ENCODE assay signal across 7 cellular contexts in genomic region chr17:64261422-64262124, GRCh38. TPM values are rescaled to one million over a fixed set of nuclear protein-coding genes. Genes with fewer than 3 reads are reported as not detected.
DNase-seq lines count a peak whose midpoint lies in the region; ATAC-seq and TF ChIP-seq lines count a peak whose summit lies in the region.

No MANE protein-coding gene starts in this region.

- H3K36me3 Mint-ChIP-seq in IgD-negative memory B cell, result peaks cover 1% of the 10 kb centered on the region
- H3K36me3 Mint-ChIP-seq in activated CD8-positive, alpha-beta T cell treated with anti-CD3 and anti-CD28 coated beads for 36 hours (ENCODE audit: low read depth), result no peaks in the 10 kb centered on the region

- H3K9ac ChIP-seq in iPS-15b (ENCODE audit: low read depth, low read length), result peak overlapping the region; percentile 24

- peak overlapping the region in 2 of 3 donors; percentile 69 to 72 for H3K27ac Mint-ChIP-seq in IgD-negative memory B cell
- peak overlapping the region; percentile 95 for H3K27ac Mint-ChIP-seq in activated CD8-positive, alpha-beta T cell treated with anti-CD3 and anti-CD28 coated beads for 36 hours
- H3K27ac Mint-ChIP-seq in stimulated activated naive CD8-positive, alpha-beta T cell treated with anti-CD3 and anti-CD28 coated beads, Interleukin-15, amount 100 ng/mL, for 72 hours, result peak overlapping the region; percentile 88 to 96

- TF ChIP-seq CTCF in activated CD8-positive, alpha-beta T cell treated with anti-CD3 and anti-CD28 coated beads for 36 hours (IDR thresholded peaks at IDR 0.05), result no peak

- H3K27me3 Mint-ChIP-seq in IgD-negative memory B cell, result no peaks in the 10 kb centered on the region
- H3K27me3 Mint-ChIP-seq in activated CD8-positive, alpha-beta T cell treated with anti-CD3 and anti-CD28 coated beads for 36 hours, result no peaks in the 10 kb centered on the region
- no peaks in the 10 kb centered on the region for H3K27me3 Mint-ChIP-seq in stimulated activated naive CD8-positive, alpha-beta T cell treated with anti-CD3 and anti-CD28 coated beads, Interleukin-15, amount 100 ng/mL, for 72 hours

- peak overlapping the region; percentile 70 for H3K4me3 ChIP-seq in iPS-15b (ENCODE audit: low read depth, low read length)

- H3K4me3 Mint-ChIP-seq in IgD-negative memory B cell, result peak overlapping the region; percentile 90 to 97 (median 94)
- peak overlapping the region; percentile 98 for H3K4me3 Mint-ChIP-seq in activated CD8-positive, alpha-beta T cell treated with anti-CD3 and anti-CD28 coated beads for 36 hours
- peak overlapping the region; percentile 89 to 97 for H3K4me3 Mint-ChIP-seq in stimulated activated naive CD8-positive, alpha-beta T cell treated with anti-CD3 and anti-CD28 coated beads, Interleukin-15, amount 100 ng/mL, for 72 hours

- no peaks in the 10 kb centered on the region for H3K9me3 ChIP-seq in iPS-15b (ENCODE audit: control insufficient read depth, insufficient read depth, low read length)

- H3K4me1 Mint-ChIP-seq in IgD-negative memory B cell, result peaks cover 15 to 28% (median 18%) of the 10 kb centered on the region in 3 donors
- peaks cover 35% of the 10 kb centered on the region for H3K4me1 Mint-ChIP-seq in activated CD8-positive, alpha-beta T cell treated with anti-CD3 and anti-CD28 coated beads for 36 hours (ENCODE audit: low read depth)
- peaks cover 40% of the 10 kb centered on the region for H3K4me1 Mint-ChIP-seq in stimulated activated naive CD8-positive, alpha-beta T cell treated with anti-CD3 and anti-CD28 coated beads, Interleukin-15, amount 100 ng/mL, for 72 hours

- POLR2A ChIA-PET in activated CD8-positive, alpha-beta T cell treated with anti-CD3 and anti-CD28 coated beads for 36 hours (lab: Charles Lee), result interaction anchor here (0.6 to 3.4 kb wide), 5 partner anchors 9 to 115 kb away, joined by 3 to 47 read pairs (median 3); no protein-coding TSS in a partner anchor

- ATAC-seq in activated CD8-positive, alpha-beta T cell treated with anti-CD3 and anti-CD28 coated beads for 36 hours, result no peak
- no peak for ATAC-seq in stimulated activated naive CD8-positive, alpha-beta T cell treated with anti-CD3 and anti-CD28 coated beads, Interleukin-15, amount 100 ng/mL, for 72 hours
- ATAC-seq in HG03095 (IDR thresholded peaks at IDR 0.05; ENCODE audit: unreplicated experiment), result no peak

- intact Hi-C loops in activated CD8-positive, alpha-beta T cell treated with anti-CD3 and anti-CD28 coated beads for 36 hours (cut with micrococcal nuclease), result loop anchor here (5.0 kb wide), 1 partner anchor 114 kb away; no protein-coding TSS in a partner anchor

- no peaks in the 10 kb centered on the region for H3K36me3 ChIP-seq in iPS-15b (ENCODE audit: control insufficient read depth, insufficient read depth, low read length)

- H3K4me1 ChIP-seq in iPS-15b (ENCODE audit: control insufficient read depth, insufficient read depth, low read length), result peaks cover 2% of the 10 kb centered on the region

- CTCF ChIA-PET in activated CD8-positive, alpha-beta T cell treated with anti-CD3 and anti-CD28 coated beads for 36 hours (lab: Charles Lee), result no interaction called here

- H3K27me3 ChIP-seq in iPS-15b (ENCODE audit: control insufficient read depth, insufficient read depth, low read length), result peaks cover 24% of the 10 kb centered on the region

- no peaks in the 10 kb centered on the region for H3K9me3 Mint-ChIP-seq in IgD-negative memory B cell
- no peaks in the 10 kb centered on the region for H3K9me3 Mint-ChIP-seq in activated CD8-positive, alpha-beta T cell treated with anti-CD3 and anti-CD28 coated beads for 36 hours
- no peaks in the 10 kb centered on the region for H3K9me3 Mint-ChIP-seq in stimulated activated naive CD8-positive, alpha-beta T cell treated with anti-CD3 and anti-CD28 coated beads, Interleukin-15, amount 100 ng/mL, for 72 hours

- no peak for DNase-seq in activated CD8-positive, alpha-beta T cell treated with anti-CD3 and anti-CD28 coated beads for 36 hours
- no peak for DNase-seq in stimulated activated naive CD8-positive, alpha-beta T cell treated with anti-CD3 and anti-CD28 coated beads, Interleukin-15, amount 100 ng/mL, for 72 hours
- DNase-seq in DMS153 treated with DMSO at 0.1 percent for 48 hours (lab: John Stamatoyannopoulos, UW; ENCODE audit: unreplicated experiment), result no peak
- no peak for DNase-seq in DMS 273 (lab: John Stamatoyannopoulos, UW; ENCODE audit: unreplicated experiment)

RNA-seq across cellular contexts. Expression of gene TEX2, which starts 1.5 kb away (rescaled TPM):
- 2.8 TPM for polyA plus RNA-seq in IgD-negative memory B cell
- 10 to 100 TPM; 14.0 to 14.5 TPM for total RNA-seq in activated CD8-positive, alpha-beta T cell treated with anti-CD3 and anti-CD28 coated beads for 36 hours
